In genomic region chr19:39480337-39481228, GRCh38 we compare ENCODE assay signal across 8 cellular contexts. TPM values are rescaled to one million over a fixed set of nuclear protein-coding genes. Genes with fewer than 3 reads are reported as not detected.
DNase-seq lines count a peak whose midpoint lies in the region; ATAC-seq and TF ChIP-seq lines count a peak whose summit lies in the region.

Gene TIMM50 (plus strand): TSS chr19:39480838. CDS start chr19:39480854, 16 bp downstream.

- peak in 1 of 2 donors; percentile 46 for TF ChIP-seq POLR2A in suprapubic skin (IDR thresholded peaks at IDR 0.05)

- no peaks in the 10 kb centered on the region for H3K27me3 Mint-ChIP-seq in activated naive CD4-positive, alpha-beta T cell treated with anti-CD3 and anti-CD28 coated beads, Interleukin-2, amount 50 U/mL, for 24 hours

- H3K4me3 ChIP-seq in GM06990 (replicated peaks; ENCODE audit: low read depth, low read length) (peak within 1 kb of the TSS; percentile 77), suprapubic skin (peak within 1 kb of the TSS; percentile 96)

- peaks cover 7% of the 10 kb centered on the region for H3K36me3 Mint-ChIP-seq in activated naive CD4-positive, alpha-beta T cell treated with anti-CD3 and anti-CD28 coated beads, Interleukin-2, amount 50 U/mL, for 24 hours

- DNase-seq in GM06990 (ENCODE audit: extremely low read depth, insufficient read length): peak; percentile 96
- DNase-seq in NCI-H1105 (lab: John Stamatoyannopoulos, UW): peak; percentile 98
- peak; percentile 88 for DNase-seq in SKM-1 (lab: John Stamatoyannopoulos, UW; ENCODE audit: unreplicated experiment)
- DNase-seq in globus pallidus (ENCODE audit: low spot score): peak; percentile 90
- DNase-seq in occipital lobe (lab: John Stamatoyannopoulos, UW): peak; percentile 97
- DNase-seq in suprapubic skin (ENCODE audit: low spot score in 2 of 2): peak; percentile 99

- no peaks in the 10 kb centered on the region for H3K9me3 ChIP-seq in suprapubic skin

- ATAC-seq in HG02610 (IDR thresholded peaks at IDR 0.05; ENCODE audit: unreplicated experiment): peak; percentile 86

- H3K9me3 Mint-ChIP-seq in activated naive CD4-positive, alpha-beta T cell treated with anti-CD3 and anti-CD28 coated beads, Interleukin-2, amount 50 U/mL, for 24 hours: no peaks in the 10 kb centered on the region

- under 1% methylated on average over 14 of the region's 62 CpGs for WGBS in suprapubic skin

- H3K27ac Mint-ChIP-seq in activated naive CD4-positive, alpha-beta T cell treated with anti-CD3 and anti-CD28 coated beads, Interleukin-2, amount 50 U/mL, for 24 hours: peak within 1 kb of the TSS; percentile 94

- peak within 1 kb of the TSS; percentile 93 for H3K4me3 Mint-ChIP-seq in activated naive CD4-positive, alpha-beta T cell treated with anti-CD3 and anti-CD28 coated beads, Interleukin-2, amount 50 U/mL, for 24 hours

- TF ChIP-seq CTCF in GM06990 (IDR thresholded peaks at IDR 0.05; ENCODE audit: insufficient read depth, low read length, poor library complexity, severe bottlenecking): no peak
- TF ChIP-seq CTCF in suprapubic skin (IDR thresholded peaks at IDR 0.05): no peak

- H3K36me3 ChIP-seq in GM06990 (ENCODE audit: control insufficient read depth, insufficient read depth, low read length): peaks cover 11% of the 10 kb centered on the region
- H3K36me3 ChIP-seq in suprapubic skin: peaks cover 29% of the 10 kb centered on the region

- no peak for TF ChIP-seq EP300 in suprapubic skin (IDR thresholded peaks at IDR 0.05)

- peaks cover 24% of the 10 kb centered on the region for H3K4me1 ChIP-seq in suprapubic skin

- H3K27me3 ChIP-seq in GM06990 (replicated peaks; ENCODE audit: control insufficient read depth, insufficient read depth, low read length): no peaks in the 10 kb centered on the region
- no peaks in the 10 kb centered on the region for H3K27me3 ChIP-seq in suprapubic skin

- H3K27ac ChIP-seq in suprapubic skin: peak within 1 kb of the TSS; percentile 87

- H3K4me1 Mint-ChIP-seq in activated naive CD4-positive, alpha-beta T cell treated with anti-CD3 and anti-CD28 coated beads, Interleukin-2, amount 50 U/mL, for 24 hours: peaks cover 28% of the 10 kb centered on the region

RNA-seq across cellular contexts. Expression of gene TIMM50, which starts in this region (rescaled TPM):
- total RNA-seq in occipital lobe: 39.6 TPM
- 10 to 100 TPM; 44.9 to 57.9 (median 50.6) TPM for total RNA-seq in suprapubic skin

Comparison
In these comparisons a context has a peak if more than half of its experiments do, and no peak if none do; other contexts are left out.
1. Peak in every context shown above with its lines: DNase-seq, ATAC-seq, H3K4me3 ChIP-seq and H3K27ac ChIP-seq.